ENCODE assay signal across 22 cellular contexts in the genomic region with DNA sequence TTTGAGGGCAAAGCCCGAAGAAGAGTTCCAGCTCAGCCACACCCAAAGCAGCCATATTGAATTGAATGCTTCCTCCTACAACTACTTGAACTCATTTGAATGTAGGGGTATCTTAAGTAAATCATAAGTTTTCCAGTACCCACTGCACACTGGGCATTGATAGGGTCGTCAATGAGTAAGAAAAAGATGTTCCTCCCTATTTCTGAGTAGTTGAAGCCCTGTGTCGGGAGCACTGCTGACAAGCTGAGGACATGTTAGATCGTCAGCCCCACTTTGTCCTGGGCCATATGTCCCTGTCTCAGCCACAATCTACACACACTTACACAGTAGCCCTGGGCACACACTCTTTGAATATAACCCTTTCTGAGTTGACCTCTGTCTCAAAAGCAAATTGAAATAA.
DNase-seq lines count a peak whose midpoint lies in the region; ATAC-seq, FAIRE-seq and TF ChIP-seq lines count a peak whose summit lies in the region.
"Had no signal": no experiment of that assay in that cellular context is flagged by ENCODE, and none has a peak within 500 bp of the region (broad histone marks: within the 10 kb centered on the region; RNA-seq: fewer than 3 reads in every experiment).

No MANE protein-coding gene starts in this region.

- H3K27ac ChIP-seq in HepG2 (ENCODE audit: extremely low read length, insufficient read depth, low read length) (no peak overlapping the region), right lobe of liver (no peak overlapping the region), OCI-LY3 (ENCODE audit: low read length) (peak overlapping the region; percentile 99), right atrium auricular region (no peak overlapping the region)
- H3K27ac ChIP-seq: 22Rv1, BLaER1, C4-2B had no signal

- 100% methylated on average over 4 of the region's 4 CpGs for WGBS in HepG2 (ENCODE audit: low lambda C conversion rate)
- 88% methylated on average over 4 of the region's 4 CpGs for WGBS in right lobe of liver (ENCODE audit: insufficient coverage, low coverage, low lambda C conversion rate, missing lambda C conversion rate)

- DNase-seq in HepG2 (ENCODE audit: low spot score) (no peak), right lobe of liver (no peak), left colon (no peak), right atrium auricular region (ENCODE audit: low spot score) (no peak), left ventricle myocardium superior (no peak)
- DNase-seq in stimulated activated naive CD4-positive, alpha-beta T cell treated with Interleukin-2 at 50 U/mL for 16 hours (lab: John Stamatoyannopoulos, UW) = no peak
- DNase-seq: Caco-2; CD4-positive, CD25-positive, alpha-beta regulatory T cell; CD8-positive, alpha-beta T cell; DMS153; DND-41; H9; HFFc6 had no signal

- H3K27me3 ChIP-seq in HepG2 (ENCODE audit: control insufficient read depth in 1 of 2, insufficient read depth in 2 of 2, low read length in 2 of 2) (no peaks in the 10 kb centered on the region), right lobe of liver (no peaks in the 10 kb centered on the region), OCI-LY3 (ENCODE audit: low read depth, low read length) (no peaks in the 10 kb centered on the region), right atrium auricular region (no peaks in the 10 kb centered on the region)
- H3K27me3 ChIP-seq: BLaER1 had no signal

- TF ChIP-seq POLR2A in HepG2 (IDR thresholded peaks at IDR 0.05; ENCODE audit: insufficient read depth in 1 of 2, low read depth in 2 of 2, low read length in 2 of 2) (no peak), right lobe of liver (IDR thresholded peaks at IDR 0.05) (no peak)

- POLR2A ChIA-PET in HepG2 (lab: Yijun Ruan, JAX) = no interaction called here

- H3K9ac ChIP-seq in HepG2 (ENCODE audit: insufficient read depth, low read depth, low read length) (no peak overlapping the region), OCI-LY3 (ENCODE audit: low read length) (peak overlapping the region; percentile 81)
- H3K9ac ChIP-seq: BLaER1 had no signal

- H4K20me1 ChIP-seq in HepG2 (ENCODE audit: insufficient read depth, low read length) (no peaks in the 10 kb centered on the region), OCI-LY3 (ENCODE audit: insufficient read depth, low read length) (no peaks in the 10 kb centered on the region)
- H4K20me1 ChIP-seq: BLaER1 had no signal

- intact Hi-C loops in HepG2 (cut with micrococcal nuclease; ENCODE audit: unreplicated experiment) = no loop called here
- intact Hi-C loops in right lobe of liver (cut with DNase I) = loop anchor here (10.0 kb wide), 1 partner anchor 120 kb away; no protein-coding TSS in a partner anchor
- intact Hi-C loops in left colon (cut with DNase I, micrococcal nuclease) = loop anchor here in 1 of 2 donors (10.0 kb wide), 1 partner anchor 420 kb away; no protein-coding TSS in a partner anchor
- intact Hi-C loops in left ventricle myocardium superior (cut with micrococcal nuclease) = no loop called here

- no peaks in the 10 kb centered on the region for H3K79me2 ChIP-seq in HepG2 (ENCODE audit: insufficient read depth, low read length)
- peaks cover 43% of the 10 kb centered on the region for H3K79me2 ChIP-seq in OCI-LY3 (ENCODE audit: low read length)

- H3K4me1 ChIP-seq in HepG2 (ENCODE audit: insufficient read depth, low read length) = no peaks in the 10 kb centered on the region
- no peaks in the 10 kb centered on the region for H3K4me1 ChIP-seq in right lobe of liver
- H3K4me1 ChIP-seq in OCI-LY3 (ENCODE audit: low read length) = peaks cover 92% of the 10 kb centered on the region
- H3K4me1 ChIP-seq in right atrium auricular region = no peaks in the 10 kb centered on the region
- H3K4me1 ChIP-seq: BLaER1, Caco-2 had no signal

- no peak for TF ChIP-seq RAD21 in HepG2 (CRISPR knock-in tag; IDR thresholded peaks at IDR 0.05)

- H3K36me3 ChIP-seq in HepG2 (replicated peaks in 1 of 2; ENCODE audit: control insufficient read depth in 1 of 2, insufficient read depth in 2 of 2, low read length in 2 of 2) = peaks cover 28 to 78% of the 10 kb centered on the region in 2 experiments
- no peaks in the 10 kb centered on the region for H3K36me3 ChIP-seq in right lobe of liver
- peaks cover 1% of the 10 kb centered on the region for H3K36me3 ChIP-seq in OCI-LY3 (replicated peaks; ENCODE audit: low read depth, low read length)
- H3K36me3 ChIP-seq in right atrium auricular region = no peaks in the 10 kb centered on the region
- H3K36me3 ChIP-seq: BLaER1 had no signal

- in situ Hi-C loops in HepG2 (cut with HindIII; ENCODE audit: extremely low pct_ligation_motif_present, low pct_unique_long_range_greater_than_20kb) = no loop called here

- H3K4me2 ChIP-seq in HepG2 (ENCODE audit: low read depth, low read length) = no peak overlapping the region
- H3K4me2 ChIP-seq in OCI-LY3 (ENCODE audit: low read length) = peak overlapping the region; percentile 93
- H3K4me2 ChIP-seq: BLaER1, GM23338 had no signal

- BruUV-seq in HepG2 (replicated peaks; lab: Mats Ljungman, UMichigan) = no TSS peak

- H3K4me3 ChIP-seq in HepG2 (replicated peaks in 1 of 3; ENCODE audit: insufficient read depth in 1 of 3, low read depth in 2 of 3, low read length in 3 of 3) (no peak overlapping the region), right lobe of liver (no peak overlapping the region), OCI-LY3 (ENCODE audit: low read length) (peak overlapping the region; percentile 75), right atrium auricular region (no peak overlapping the region)
- H3K4me3 ChIP-seq: BLaER1, GM23338 had no signal

- TF ChIP-seq CTCF in HepG2 (CRISPR knock-in tag; IDR thresholded peaks at IDR 0.05) (no peak), right lobe of liver (IDR thresholded peaks at IDR 0.05) (no peak), OCI-LY3 (IDR thresholded peaks at IDR 0.05; ENCODE audit: low read depth, low read length) (no peak), right atrium auricular region (IDR thresholded peaks at IDR 0.05) (no peak)

- H2AFZ ChIP-seq in HepG2 (ENCODE audit: low read length) (no peak overlapping the region), OCI-LY3 (ENCODE audit: low read depth, low read length) (no peak overlapping the region)
- H2AFZ ChIP-seq: GM23338 had no signal

- FAIRE-seq in HepG2 (lab: Jason Lieb, UNC) = no peak
- FAIRE-seq: G401.6, GM12892 had no signal

- TF ChIP-seq EP300 in HepG2 (IDR thresholded peaks at IDR 0.05; ENCODE audit: low read depth in 2 of 2, low read length in 2 of 2) (no peak), HepG2 (CRISPR knock-in tag; IDR thresholded peaks at IDR 0.05; ENCODE audit: borderline replicate concordance) (no peak)

- H3K9me3 ChIP-seq in HepG2 (ENCODE audit: low read length) = no peaks in the 10 kb centered on the region
- H3K9me3 ChIP-seq in right lobe of liver = no peaks in the 10 kb centered on the region
- H3K9me3 ChIP-seq in OCI-LY3 (ENCODE audit: insufficient read depth, low read length) = no peaks in the 10 kb centered on the region
- no peaks in the 10 kb centered on the region for H3K9me3 ChIP-seq in right atrium auricular region
- H3K9me3 ChIP-seq: BLaER1, Caco-2 had no signal

- no peak for ATAC-seq in HepG2
- ATAC-seq in right lobe of liver = no peak
- ATAC-seq in left colon = peak; percentile 61
- no peak for ATAC-seq in left ventricle myocardium superior
- no peak for ATAC-seq in HG03095 (IDR thresholded peaks at IDR 0.05; ENCODE audit: unreplicated experiment)
- ATAC-seq: CD8-positive, alpha-beta T cell; GM23338; HCT116 had no signal

- CTCF ChIA-PET in HepG2 (lab: Yijun Ruan, JAX; ENCODE audit: low intra/inter-chr PET ratio, low total read pairs) = no interaction called here

TF ChIP-seq in HepG2, 621 proteins besides CTCF, POLR2A, EP300 and RAD21:
- no peak for TF ChIP-seq ZNF12 (CRISPR knock-in tag; IDR thresholded peaks at IDR 0.05)
- no peak for TF ChIP-seq ADNP (CRISPR knock-in tag; IDR thresholded peaks at IDR 0.05)
- TF ChIP-seq RBM22 (optimal IDR thresholded peaks at IDR 0.05; ENCODE audit: low read length) = peak; percentile 88
- TF ChIP-seq, protein P1, sequence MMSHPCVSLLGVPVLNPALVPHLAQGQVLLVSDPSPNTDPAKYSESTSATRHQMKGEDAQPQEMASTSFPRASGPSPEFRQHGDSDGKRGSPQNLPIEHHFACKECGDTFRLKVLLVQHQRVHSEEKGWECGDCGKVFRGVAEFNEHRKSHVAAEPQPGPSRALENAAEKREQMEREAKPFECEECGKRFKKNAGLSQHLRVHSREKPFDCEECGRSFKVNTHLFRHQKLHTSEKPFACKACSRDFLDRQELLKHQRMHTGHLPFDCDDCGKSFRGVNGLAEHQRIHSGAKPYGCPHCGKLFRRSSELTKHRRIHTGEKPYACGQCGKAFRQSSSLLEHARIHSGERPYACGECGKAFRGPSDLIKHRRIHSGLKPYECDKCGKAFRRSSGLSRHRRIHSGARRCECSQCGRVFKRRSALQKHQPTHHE (CRISPR knock-in tag; IDR thresholded peaks at IDR 0.05; ENCODE audit: borderline replicate concordance) = no peak

Comparison
In these comparisons a context has a peak if more than half of its experiments do, and no peak if none do; other contexts are left out.
1. intact Hi-C loops: an anchor here in right lobe of liver (10.0 kb wide); none called in HepG2 and left ventricle myocardium superior.